Comparison of ENCODE assay signal across 6 cellular contexts in the genomic region with DNA sequence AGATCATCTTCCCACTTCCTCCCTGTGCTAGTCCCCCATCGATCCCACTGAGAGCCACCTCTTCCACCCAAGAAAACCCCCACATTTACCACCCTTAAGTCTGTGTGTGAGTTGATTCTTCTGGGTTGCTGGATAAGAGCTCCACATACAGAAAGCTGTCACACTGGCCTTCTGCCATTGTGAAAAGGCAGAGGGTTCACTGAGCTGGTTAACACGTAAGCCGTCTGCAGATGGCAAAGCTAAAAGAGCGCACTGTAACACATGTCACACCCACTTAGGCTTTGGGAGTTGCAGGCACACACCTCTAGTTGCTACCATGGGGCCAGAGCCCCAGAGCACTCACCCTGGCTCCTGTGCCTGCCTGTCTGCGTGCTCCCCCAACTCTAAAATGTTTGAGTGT.
"Had no signal": no experiment of that assay in that cellular context is flagged by ENCODE, and none has a peak within 500 bp of the region (broad histone marks: within the 10 kb centered on the region; RNA-seq: fewer than 3 reads in every experiment).

No MANE protein-coding gene starts in this region.

- H3K9me3 ChIP-seq: HAP-1 had no signal

- H3K36me3 ChIP-seq: HAP-1 had no signal

- H3K4me3 ChIP-seq: GM23338, HAP-1 had no signal

- H3K4me2 ChIP-seq: GM23338 had no signal

- H3K27ac ChIP-seq: HL-60 had no signal

- DNase-seq: H7, HFFc6 had no signal

- H3K4me1 ChIP-seq: HAP-1 had no signal

- FAIRE-seq: HepG2 had no signal

- H2AFZ ChIP-seq: GM23338 had no signal
